1 cellular context compared by ENCODE assay signal in the genomic region with DNA sequence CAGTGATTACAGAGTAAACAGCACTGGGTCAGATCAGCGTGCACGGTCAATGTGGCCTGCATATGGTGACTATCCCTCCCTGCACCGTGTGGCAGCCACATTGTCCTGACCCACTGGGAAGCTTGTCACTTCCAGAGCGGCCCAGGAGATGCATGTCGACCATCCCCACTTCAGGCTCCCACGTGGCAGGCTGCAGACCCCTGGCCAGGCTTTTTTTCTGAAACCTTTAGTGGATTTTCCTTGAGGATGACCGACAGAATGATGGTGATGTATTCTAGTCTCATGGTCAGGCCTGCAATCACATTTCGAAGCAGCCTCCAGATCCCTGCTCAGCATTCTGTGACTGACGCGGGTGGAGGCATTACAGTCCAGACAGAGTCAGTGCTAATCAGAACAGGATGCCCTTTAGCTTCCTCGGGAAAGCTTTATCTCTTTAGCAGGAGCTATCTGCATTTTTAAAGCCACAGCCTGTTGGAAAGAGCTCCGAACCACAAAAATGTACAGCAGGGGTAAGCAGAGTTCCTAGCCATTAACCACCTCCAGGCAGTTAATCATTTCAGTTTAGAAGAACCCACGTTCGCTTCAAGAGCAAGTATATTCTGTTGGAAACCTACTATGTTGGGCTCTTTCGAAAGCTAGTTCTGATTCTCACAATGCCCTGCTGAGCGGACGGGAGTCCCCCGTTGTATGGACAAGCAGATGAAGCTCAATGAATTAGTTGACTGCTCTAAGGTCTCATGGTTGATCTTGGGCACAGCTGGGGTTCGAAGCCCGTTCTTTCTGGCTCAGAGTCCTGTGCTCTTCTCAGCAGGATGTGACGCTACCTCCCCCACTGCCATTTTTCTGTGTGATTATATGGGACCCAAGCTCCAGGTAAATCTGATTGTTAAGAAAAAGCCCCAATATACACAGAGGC.
TF ChIP-seq lines count a peak whose summit lies in the region.

No MANE protein-coding gene starts in this region.

TF ChIP-seq in SK-N-SH, 30 proteins besides CTCF, POLR2A, EP300 and RAD21 (continued from another document):
- TF ChIP-seq, protein P1, sequence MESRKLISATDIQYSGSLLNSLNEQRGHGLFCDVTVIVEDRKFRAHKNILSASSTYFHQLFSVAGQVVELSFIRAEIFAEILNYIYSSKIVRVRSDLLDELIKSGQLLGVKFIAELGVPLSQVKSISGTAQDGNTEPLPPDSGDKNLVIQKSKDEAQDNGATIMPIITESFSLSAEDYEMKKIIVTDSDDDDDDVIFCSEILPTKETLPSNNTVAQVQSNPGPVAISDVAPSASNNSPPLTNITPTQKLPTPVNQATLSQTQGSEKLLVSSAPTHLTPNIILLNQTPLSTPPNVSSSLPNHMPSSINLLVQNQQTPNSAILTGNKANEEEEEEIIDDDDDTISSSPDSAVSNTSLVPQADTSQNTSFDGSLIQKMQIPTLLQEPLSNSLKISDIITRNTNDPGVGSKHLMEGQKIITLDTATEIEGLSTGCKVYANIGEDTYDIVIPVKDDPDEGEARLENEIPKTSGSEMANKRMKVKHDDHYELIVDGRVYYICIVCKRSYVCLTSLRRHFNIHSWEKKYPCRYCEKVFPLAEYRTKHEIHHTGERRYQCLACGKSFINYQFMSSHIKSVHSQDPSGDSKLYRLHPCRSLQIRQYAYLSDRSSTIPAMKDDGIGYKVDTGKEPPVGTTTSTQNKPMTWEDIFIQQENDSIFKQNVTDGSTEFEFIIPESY (IDR thresholded peaks at IDR 0.05; ENCODE audit: borderline replicate concordance, low read depth): no peak
- TF ChIP-seq TCF12 (IDR thresholded peaks at IDR 0.05) (peak; percentile 94), JUND (IDR thresholded peaks at IDR 0.05) (peak; percentile 52; the same call in 1 of the 2 replicates), GABPA (IDR thresholded peaks at IDR 0.05; ENCODE audit: low read depth) (no peak), RXRA (IDR thresholded peaks at IDR 0.05; ENCODE audit: borderline replicate concordance, low read depth) (no peak; the same call in 1 of the 2 replicates), FOXJ3 (CRISPR knock-in tag; IDR thresholded peaks at IDR 0.05) (peak; percentile 81), SMC3 (IDR thresholded peaks at IDR 0.05; ENCODE audit: low read depth, low read length) (no peak; the same call in 1 of the 2 replicates), MXI1 (IDR thresholded peaks at IDR 0.05; ENCODE audit: low read depth, low read length) (no peak; the same call in 1 of the 2 replicates), ELF1 (IDR thresholded peaks at IDR 0.05) (no peak)
- TF ChIP-seq, protein P2, sequence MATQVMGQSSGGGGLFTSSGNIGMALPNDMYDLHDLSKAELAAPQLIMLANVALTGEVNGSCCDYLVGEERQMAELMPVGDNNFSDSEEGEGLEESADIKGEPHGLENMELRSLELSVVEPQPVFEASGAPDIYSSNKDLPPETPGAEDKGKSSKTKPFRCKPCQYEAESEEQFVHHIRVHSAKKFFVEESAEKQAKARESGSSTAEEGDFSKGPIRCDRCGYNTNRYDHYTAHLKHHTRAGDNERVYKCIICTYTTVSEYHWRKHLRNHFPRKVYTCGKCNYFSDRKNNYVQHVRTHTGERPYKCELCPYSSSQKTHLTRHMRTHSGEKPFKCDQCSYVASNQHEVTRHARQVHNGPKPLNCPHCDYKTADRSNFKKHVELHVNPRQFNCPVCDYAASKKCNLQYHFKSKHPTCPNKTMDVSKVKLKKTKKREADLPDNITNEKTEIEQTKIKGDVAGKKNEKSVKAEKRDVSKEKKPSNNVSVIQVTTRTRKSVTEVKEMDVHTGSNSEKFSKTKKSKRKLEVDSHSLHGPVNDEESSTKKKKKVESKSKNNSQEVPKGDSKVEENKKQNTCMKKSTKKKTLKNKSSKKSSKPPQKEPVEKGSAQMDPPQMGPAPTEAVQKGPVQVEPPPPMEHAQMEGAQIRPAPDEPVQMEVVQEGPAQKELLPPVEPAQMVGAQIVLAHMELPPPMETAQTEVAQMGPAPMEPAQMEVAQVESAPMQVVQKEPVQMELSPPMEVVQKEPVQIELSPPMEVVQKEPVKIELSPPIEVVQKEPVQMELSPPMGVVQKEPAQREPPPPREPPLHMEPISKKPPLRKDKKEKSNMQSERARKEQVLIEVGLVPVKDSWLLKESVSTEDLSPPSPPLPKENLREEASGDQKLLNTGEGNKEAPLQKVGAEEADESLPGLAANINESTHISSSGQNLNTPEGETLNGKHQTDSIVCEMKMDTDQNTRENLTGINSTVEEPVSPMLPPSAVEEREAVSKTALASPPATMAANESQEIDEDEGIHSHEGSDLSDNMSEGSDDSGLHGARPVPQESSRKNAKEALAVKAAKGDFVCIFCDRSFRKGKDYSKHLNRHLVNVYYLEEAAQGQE (IDR thresholded peaks at IDR 0.05; ENCODE audit: low read depth, low read length): peak; percentile 33; the same call in 1 of the 2 replicates
